In genomic region chr10:125155669-125156068, GRCh38 we compare ENCODE assay signal across 12 cellular contexts. TPM values are rescaled to one million over a fixed set of nuclear protein-coding genes. Genes with fewer than 3 reads are reported as not detected.
DNase-seq lines count a peak whose midpoint lies in the region; TF ChIP-seq lines count a peak whose summit lies in the region.
"Had no signal": no experiment of that assay in that cellular context is flagged by ENCODE, and none has a peak within 500 bp of the region (broad histone marks: within the 10 kb centered on the region; RNA-seq: fewer than 3 reads in every experiment).

No MANE protein-coding gene starts in this region.

- H3K18ac ChIP-seq in mesenchymal stem cell (ENCODE audit: low read depth in 1 of 2, low read length in 2 of 2), result no peak overlapping the region

- WGBS in mesenchymal stem cell, result 80% methylated on average over 3 of the region's 3 CpGs
- WGBS in stomach, 5 donors, result 32 to 53% (median 37%) methylated on average over 3 of the region's 3 CpGs

- H3K23ac ChIP-seq in mesenchymal stem cell (ENCODE audit: low read length in 2 of 2), result no peak overlapping the region

- H3K14ac ChIP-seq in mesenchymal stem cell (ENCODE audit: low read length in 2 of 2), result no peak overlapping the region

- H3K9ac ChIP-seq in HUES6 (ENCODE audit: low read length) (peak overlapping the region; percentile 53), mesenchymal stem cell (ENCODE audit: low read length) (peak overlapping the region; percentile 93)

- DNase-seq in mesenchymal stem cell, result peak; percentile 18
- DNase-seq in stomach, result no peak
- DNase-seq in SW480 (ENCODE audit: low spot score), result no peak
- DNase-seq in COLO829 (ENCODE audit: low spot score), result no peak
- no peak for DNase-seq in ACHN
- DNase-seq in middle frontal gyrus (ENCODE audit: extremely low spot score, low spot score), result no peak
- DNase-seq: activated CD4-positive, alpha-beta memory T cell treated with anti-CD3 and anti-CD28 coated beads for 36 hours; DND-41; KBM-7; left lung had no signal

- no peak overlapping the region for H2BK5ac ChIP-seq in mesenchymal stem cell (ENCODE audit: low read depth, low read length, poor library complexity, severe bottlenecking)

- no peak overlapping the region for H2AFZ ChIP-seq in mesenchymal stem cell (ENCODE audit: low read depth, low read length)

- H2BK15ac ChIP-seq in mesenchymal stem cell (ENCODE audit: low read depth, poor library complexity, severe bottlenecking), result no peak overlapping the region

- H2BK120ac ChIP-seq in mesenchymal stem cell (ENCODE audit: low read depth, low read length), result no peak overlapping the region

- TF ChIP-seq EP300 in stomach (IDR thresholded peaks at IDR 0.05), result no peak

- H3K4ac ChIP-seq in mesenchymal stem cell (ENCODE audit: low read depth in 1 of 2, low read length in 2 of 2), result no peak overlapping the region

- H2AK5ac ChIP-seq in mesenchymal stem cell (ENCODE audit: low read length, severe bottlenecking), result no peak overlapping the region

- in situ Hi-C loops in ACHN (cut with HindIII; ENCODE audit: low pct_ligation_motif_present, low pct_unique_long_range_greater_than_20kb, low sequenced_read_pairs), result no loop called here

- intact Hi-C loops in stomach (cut with DNase I; ENCODE audit: low total_unique reads), result no loop called here

- H3K79me1 ChIP-seq in mesenchymal stem cell (replicated peaks; ENCODE audit: low read length, poor library complexity, severe bottlenecking), result peaks cover 5% of the 10 kb centered on the region

- H3K4me3 ChIP-seq in HUES6 (ENCODE audit: low read depth, low read length) (peak overlapping the region; percentile 95), mesenchymal stem cell (ENCODE audit: insufficient read depth in 1 of 2, low read depth in 1 of 2, low read length in 2 of 2) (no peak overlapping the region), stomach (no peak overlapping the region)
- H3K4me3 ChIP-seq: left lung had no signal

- H2BK12ac ChIP-seq in mesenchymal stem cell (ENCODE audit: low read length in 2 of 2), result no peak overlapping the region

- TF ChIP-seq CTCF in stomach (IDR thresholded peaks at IDR 0.05), result no peak

- H3K4me2 ChIP-seq in mesenchymal stem cell (ENCODE audit: low read length, poor library complexity, severe bottlenecking), result no peak overlapping the region

- H3K36me3 ChIP-seq in HUES6 (ENCODE audit: control insufficient read depth, insufficient read depth, low read length) (peaks cover 7% of the 10 kb centered on the region), mesenchymal stem cell (ENCODE audit: control insufficient read depth in 1 of 2, insufficient read depth in 2 of 2, low read depth in 1 of 2, low read length in 2 of 2) (peaks cover 6 to 8% of the 10 kb centered on the region in 2 experiments), stomach (peaks cover 0 to 4% (median 0%) of the 10 kb centered on the region in 4 donors)
- H3K36me3 ChIP-seq: left lung had no signal

- H3K27ac ChIP-seq in HUES6 (ENCODE audit: low read depth, low read length) (peak overlapping the region; percentile 81), cingulate gyrus (ENCODE audit: low read depth, low read length) (peak overlapping the region; percentile 90), mesenchymal stem cell (ENCODE audit: low read length, poor library complexity, severe bottlenecking) (no peak overlapping the region), stomach (peak overlapping the region; percentile 80 to 100 (median 98))

- no peak overlapping the region for H4K91ac ChIP-seq in mesenchymal stem cell (ENCODE audit: low read length)

- no peak overlapping the region for H4K8ac ChIP-seq in mesenchymal stem cell (ENCODE audit: low read length)

- no peaks in the 10 kb centered on the region for H3K9me3 ChIP-seq in HUES6 (ENCODE audit: control insufficient read depth, insufficient read depth, low read depth, low read length)
- no peaks in the 10 kb centered on the region for H3K9me3 ChIP-seq in mesenchymal stem cell (ENCODE audit: control insufficient read depth, low read length)
- no peaks in the 10 kb centered on the region for H3K9me3 ChIP-seq in stomach
- H3K9me3 ChIP-seq: left lung had no signal

- H3K4me1 ChIP-seq in HUES6 (ENCODE audit: control insufficient read depth, insufficient read depth, low read length), result peaks cover 59% of the 10 kb centered on the region
- peaks cover 33% of the 10 kb centered on the region for H3K4me1 ChIP-seq in mesenchymal stem cell (ENCODE audit: control insufficient read depth, insufficient read depth, low read depth, low read length)
- peaks cover 52 to 80% (median 69%) of the 10 kb centered on the region in 4 donors for H3K4me1 ChIP-seq in stomach

- no peaks in the 10 kb centered on the region for H3K27me3 ChIP-seq in HUES6 (ENCODE audit: control insufficient read depth, insufficient read depth, low read length)
- H3K27me3 ChIP-seq in mesenchymal stem cell (ENCODE audit: control insufficient read depth in 1 of 2, insufficient read depth in 1 of 2, low read length in 2 of 2), result no peaks in the 10 kb centered on the region
- no peaks in the 10 kb centered on the region for H3K27me3 ChIP-seq in stomach
- H3K27me3 ChIP-seq: left lung had no signal

- no peak for TF ChIP-seq POLR2A in stomach (IDR thresholded peaks at IDR 0.05)

RNA-seq across cellular contexts. Expression of gene CTBP2, which starts 4.7 kb away (rescaled TPM):
- 58.2 TPM for polyA plus RNA-seq in mesenchymal stem cell (2013, experiment 1 of 2)
- 55.7 TPM for polyA plus RNA-seq in mesenchymal stem cell (2013, experiment 2 of 2)
- total RNA-seq in stomach, result 100 to 1,000 TPM in 2 of 5 donors, 10 to 100 TPM in 3; 58.6 to 169 (median 80.5) TPM
- 10 to 100 TPM; 21.3 to 41.2 (median 34.6) TPM for polyA plus RNA-seq in stomach
